ENCODE assay signal across 12 cellular contexts in the genomic region with DNA sequence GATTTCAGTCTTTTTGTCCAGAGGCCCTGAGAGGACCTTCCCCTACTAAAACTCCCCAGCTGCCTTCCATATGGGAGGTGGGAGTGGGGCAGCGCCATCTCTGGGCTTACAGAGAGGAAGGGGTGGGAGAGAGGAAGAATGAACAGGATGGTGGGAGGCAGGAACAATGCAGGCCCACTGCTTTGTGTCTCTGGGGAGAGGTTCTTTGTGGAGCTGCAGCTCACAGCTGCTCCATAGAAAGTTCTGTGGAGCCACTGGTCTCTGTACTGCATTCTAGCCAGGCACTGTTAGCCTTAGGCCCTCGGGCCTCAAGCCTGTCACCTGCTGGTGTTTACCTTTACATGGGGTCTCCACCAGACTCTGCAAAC. TPM values are rescaled to one million over a fixed set of nuclear protein-coding genes. Genes with fewer than 3 reads are reported as not detected.
DNase-seq lines count a peak whose midpoint lies in the region; ATAC-seq and TF ChIP-seq lines count a peak whose summit lies in the region.
"Had no signal": no experiment of that assay in that cellular context is flagged by ENCODE, and none has a peak within 500 bp of the region (broad histone marks: within the 10 kb centered on the region; RNA-seq: fewer than 3 reads in every experiment).

No MANE protein-coding gene starts in this region.

- ATAC-seq in thoracic aorta (ENCODE audit: insufficient number of reproducible peaks, low FRiP score, low read depth) (no peak), GM19395 (IDR thresholded peaks at IDR 0.05; ENCODE audit: unreplicated experiment) (no peak), HG03342 (IDR thresholded peaks at IDR 0.05; ENCODE audit: unreplicated experiment) (no peak)

- H3K27me3 ChIP-seq in ascending aorta (no peaks in the 10 kb centered on the region), thoracic aorta (replicated peaks; ENCODE audit: insufficient read depth) (no peaks in the 10 kb centered on the region)

- H3K4me3 Mint-ChIP-seq in mesothelial cell of epicardium, result peak overlapping the region; percentile 20
- H3K4me3 Mint-ChIP-seq: memory B cell had no signal

- peak overlapping the region; percentile 96 for H3K27ac Mint-ChIP-seq in mesothelial cell of epicardium
- H3K27ac Mint-ChIP-seq: memory B cell had no signal

- TF ChIP-seq CTCF in ascending aorta (IDR thresholded peaks at IDR 0.05) (no peak), mesothelial cell of epicardium (IDR thresholded peaks at IDR 0.05; ENCODE audit: unreplicated experiment) (no peak), thoracic aorta (IDR thresholded peaks at IDR 0.05) (no peak)

- peaks cover 5% of the 10 kb centered on the region for H3K36me3 Mint-ChIP-seq in mesothelial cell of epicardium
- H3K36me3 Mint-ChIP-seq: memory B cell had no signal

- H3K36me3 ChIP-seq in ascending aorta (no peaks in the 10 kb centered on the region), thoracic aorta (no peaks in the 10 kb centered on the region)

- H3K4me3 ChIP-seq in ascending aorta, result no peak overlapping the region
- no peak overlapping the region for H3K4me3 ChIP-seq in thoracic aorta

- DNase-seq in NCI-H524 (lab: John Stamatoyannopoulos, UW), result peak; percentile 56 to 82
- DNase-seq in NCI-H524 treated with DMSO at 0.1 percent for 48 hours (lab: John Stamatoyannopoulos, UW), result no peak
- DNase-seq in ascending aorta (ENCODE audit: low spot score in 2 of 2), result no peak
- DNase-seq in mesothelial cell of epicardium (ENCODE audit: low spot score in 2 of 2, unreplicated experiment in 2 of 2), result no peak
- DNase-seq in thoracic aorta (ENCODE audit: low spot score), result no peak
- no peak for DNase-seq in OCI-M2 (lab: John Stamatoyannopoulos, UW; ENCODE audit: unreplicated experiment)
- DNase-seq: ACHN; activated CD4-positive, alpha-beta T cell treated with anti-CD3 and anti-CD28 coated beads, Interleukin-2, amount 50 U/mL, for 48 hours had no signal

- peak overlapping the region; percentile 73 to 87 for H3K27ac ChIP-seq in ascending aorta
- H3K27ac ChIP-seq in thoracic aorta, result peak overlapping the region; percentile 91 to 93

- H3K4me1 Mint-ChIP-seq in mesothelial cell of epicardium, result peaks cover 74% of the 10 kb centered on the region

- intact Hi-C loops in ascending aorta (cut with DNase I), result no loop called here

- H3K9me3 ChIP-seq in ascending aorta (no peaks in the 10 kb centered on the region), thoracic aorta (no peaks in the 10 kb centered on the region)

- H3K4me1 ChIP-seq in ascending aorta, result peaks cover 12 to 51% of the 10 kb centered on the region in 2 donors
- peaks cover 39 to 64% of the 10 kb centered on the region in 2 donors for H3K4me1 ChIP-seq in thoracic aorta (ENCODE audit: control insufficient read depth in 1 of 2, low read depth in 2 of 2)

- no peaks in the 10 kb centered on the region for H3K27me3 Mint-ChIP-seq in mesothelial cell of epicardium (ENCODE audit: low read depth)

- no peaks in the 10 kb centered on the region for H3K9me3 Mint-ChIP-seq in mesothelial cell of epicardium
- H3K9me3 Mint-ChIP-seq: memory B cell had no signal

RNA-seq across cellular contexts. Expression of a gene that starts 43.7 kb away (rescaled TPM):
- total RNA-seq in ascending aorta (not detected), mesothelial cell of epicardium (0.51 to 0.58 TPM (median 0.52 TPM) in 3 replicates), thoracic aorta (under 1 TPM; 0.54 to 0.71 TPM)
- total RNA-seq: esophagus mucosa had no signal

Comparison
In these comparisons a context has a peak if more than half of its experiments do, and no peak if none do; other contexts are left out.
1. DNase-seq: peak in NCI-H524 (2 of 2); none in NCI-H524 treated with DMSO at 0.1 percent for 48 hours (single experiment), ascending aorta (0 of 2), mesothelial cell of epicardium (0 of 2), thoracic aorta (single experiment) and OCI-M2 (single experiment).